In the genomic region with DNA sequence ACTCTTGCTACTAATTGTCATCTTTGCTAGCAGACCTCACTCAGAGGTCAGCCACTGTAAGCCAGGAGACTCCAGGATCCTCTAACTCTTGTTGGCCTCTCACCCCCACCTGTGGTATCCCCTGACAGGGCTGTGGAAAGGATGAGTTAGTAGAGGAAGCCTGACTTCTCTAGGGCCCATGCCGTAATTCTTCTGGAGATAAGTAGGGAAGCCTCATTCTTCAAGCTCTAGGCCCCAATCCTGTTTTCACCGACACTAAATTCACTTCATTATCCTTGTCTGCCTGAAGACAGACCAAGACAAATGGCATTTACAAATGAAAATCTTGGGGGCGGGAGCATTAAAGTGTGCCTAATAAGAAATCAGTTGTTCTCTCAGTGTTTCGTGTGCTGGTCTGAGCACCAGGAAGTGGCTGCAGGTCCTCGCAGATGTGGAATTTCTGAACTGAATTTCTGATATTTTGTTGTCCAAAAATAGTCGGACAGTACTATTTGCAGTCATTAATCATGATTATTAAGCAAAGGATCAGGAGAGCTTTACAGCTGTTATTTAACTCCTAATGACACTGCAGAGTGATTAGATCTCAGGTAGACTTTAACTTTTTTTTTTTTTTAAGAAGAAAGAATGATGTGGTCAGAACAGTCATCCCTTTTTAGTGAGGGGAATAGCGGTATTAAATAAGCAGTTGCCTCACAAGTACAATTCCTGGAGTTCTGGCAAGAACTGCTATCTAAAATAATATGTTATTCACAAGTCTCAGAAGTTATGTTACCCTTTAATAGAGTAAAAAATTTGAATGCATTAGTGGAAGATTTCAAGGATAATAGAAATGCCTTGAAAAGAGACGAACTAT, we compare ENCODE assay signal across 1 cellular context.
TF ChIP-seq lines count a peak whose summit lies in the region.

No MANE protein-coding gene starts in this region.

TF ChIP-seq in HepG2, 621 proteins besides CTCF, POLR2A, EP300 and RAD21:
- TF ChIP-seq SSRP1 (CRISPR knock-in tag; IDR thresholded peaks at IDR 0.05) (no peak), RNF2 (conservative IDR thresholded peaks at IDR 0.05; ENCODE audit: low read depth) (no peak), ZNF569 (CRISPR knock-in tag; IDR thresholded peaks at IDR 0.05; ENCODE audit: borderline replicate concordance) (no peak), ZNF180 (CRISPR knock-in tag; IDR thresholded peaks at IDR 0.05; ENCODE audit: borderline replicate concordance, low read depth) (no peak), SALL2 (CRISPR knock-in tag; IDR thresholded peaks at IDR 0.05) (no peak), ZNF253 (CRISPR knock-in tag; IDR thresholded peaks at IDR 0.05; ENCODE audit: borderline replicate concordance) (no peak), HMGXB3 (CRISPR knock-in tag; IDR thresholded peaks at IDR 0.05; ENCODE audit: borderline replicate concordance) (no peak), MTA1 (CRISPR knock-in tag; IDR thresholded peaks at IDR 0.05; ENCODE audit: borderline replicate concordance) (no peak), RBFOX2 (IDR thresholded peaks at IDR 0.05; ENCODE audit: low read depth, low read length) (no peak), ZNF782 (CRISPR knock-in tag; IDR thresholded peaks at IDR 0.05; ENCODE audit: borderline replicate concordance) (no peak), SRY (CRISPR knock-in tag; IDR thresholded peaks at IDR 0.05) (no peak), KDM6A (CRISPR knock-in tag; IDR thresholded peaks at IDR 0.05; ENCODE audit: low read depth) (no peak), CHD4 (IDR thresholded peaks at IDR 0.05; ENCODE audit: borderline replicate concordance, low read length) (no peak), ZNF484 (CRISPR knock-in tag; IDR thresholded peaks at IDR 0.05; ENCODE audit: borderline replicate concordance, low read depth) (no peak), NBN (conservative IDR thresholded peaks at IDR 0.05) (no peak), FOXA1 (IDR thresholded peaks at IDR 0.05) (no peak), FOXA1 (CRISPR knock-in tag; IDR thresholded peaks at IDR 0.05) (no peak)
